ENCODE assay signal across 20 cellular contexts in genomic region chr7:125246706-125247105, GRCh38.
"Had no signal": no experiment of that assay in that cellular context is flagged by ENCODE, and none has a peak within 500 bp of the region (broad histone marks: within the 10 kb centered on the region; RNA-seq: fewer than 3 reads in every experiment).

No MANE protein-coding gene starts in this region.

- H3K9me3 ChIP-seq: Peyer's patch, SJCRH30 had no signal

- H3K27me3 ChIP-seq: Peyer's patch, SJCRH30 had no signal

- DNase-seq: Kasumi-1, KG1, NCI-H1092 treated with DMSO at 0.1 percent for 48 hours, NCI-H1436, NCI-H187, NCI-H2029, NCI-H2081 treated with DMSO at 0.1 percent for 48 hours, NCI-H2171, NCI-H226, NCI-H446, NCI-H510A, NCI-H524 treated with DMSO at 0.1 percent for 48 hours, NCI-H69, NCI-H774, PC-9, Peyer's patch, SHP77 treated with DMSO at 0.1 percent for 48 hours, SJCRH30 had no signal

- H3K4me1 ChIP-seq: Peyer's patch, SJCRH30 had no signal

- H2AFZ ChIP-seq: PC-9 had no signal

- H3K4me3 ChIP-seq: PC-9, Peyer's patch, SJCRH30 had no signal

- ATAC-seq: Right ventricle myocardium inferior, SK-N-SH treated with all-trans-retinoic acid at 6 μM for 48 hours had no signal

- H3K36me3 ChIP-seq: Peyer's patch had no signal

- H3K27ac ChIP-seq: PC-9, Peyer's patch, SJCRH30 had no signal

- H3K4me2 ChIP-seq: PC-9 had no signal
